In genomic region chr5:143405063-143405746, GRCh38 we compare ENCODE assay signal across 8 cellular contexts. TPM values are rescaled to one million over a fixed set of nuclear protein-coding genes. Genes with fewer than 3 reads are reported as not detected.
DNase-seq lines count a peak whose midpoint lies in the region; ATAC-seq and TF ChIP-seq lines count a peak whose summit lies in the region.

No MANE protein-coding gene starts in this region.

- peak overlapping the region; percentile 85 to 93 for H3K4me3 Mint-ChIP-seq in effector memory CD8-positive, alpha-beta T cell

- H3K27me3 Mint-ChIP-seq in effector memory CD8-positive, alpha-beta T cell, result peaks cover 0 to 6% of the 10 kb centered on the region in 2 donors

- DNase-seq in Ammon's horn (ENCODE audit: low spot score), result peak; percentile 90
- DNase-seq in NCI-H82 (lab: John Stamatoyannopoulos, UW), result peak; percentile 87
- DNase-seq in activated CD8-positive, alpha-beta memory T cell treated with anti-CD3 and anti-CD28 coated beads for 4 hours (ENCODE audit: low read depth in 2 of 2), result peak; percentile 71 to 78
- DNase-seq in effector memory CD8-positive, alpha-beta T cell, result peak; percentile 88 to 93 (median 90)
- DNase-seq in mesenteric fat pad (ENCODE audit: low spot score), result peak; percentile 96
- peak; percentile 74 for DNase-seq in stimulated activated CD8-positive, alpha-beta memory T cell treated with anti-CD3 and anti-CD28 coated beads, Interleukin-15, amount 100 ng/mL, for 1 hour (ENCODE audit: low read depth)

- peaks cover 22 to 29% of the 10 kb centered on the region in 2 donors for H3K4me1 Mint-ChIP-seq in effector memory CD8-positive, alpha-beta T cell (ENCODE audit: low read depth in 2 of 2)

- H3K27ac Mint-ChIP-seq in effector memory CD8-positive, alpha-beta T cell, result peak overlapping the region; percentile 95 to 99

- H3K9me3 Mint-ChIP-seq in effector memory CD8-positive, alpha-beta T cell, result no peaks in the 10 kb centered on the region

- peaks cover 46% of the 10 kb centered on the region for H3K36me3 Mint-ChIP-seq in effector memory CD8-positive, alpha-beta T cell (ENCODE audit: insufficient read depth)

- ATAC-seq in HG03439 (IDR thresholded peaks at IDR 0.05; ENCODE audit: unreplicated experiment), result peak; percentile 30
- ATAC-seq in effector memory CD8-positive, alpha-beta T cell (replicated peaks), result peak; percentile 42

- peak; percentile 88 for TF ChIP-seq POLR2A in GM19099 (IDR thresholded peaks at IDR 0.05; ENCODE audit: extremely low read depth, insufficient read length, low read depth)

RNA-seq across cellular contexts. Expression of gene NR3C1, which starts 1.7 kb away (rescaled TPM):
- 116 TPM for total RNA-seq in mesenteric fat pad

Comparison
In these comparisons a context has a peak if more than half of its experiments do, and no peak if none do; other contexts are left out.
1. Peak in every context shown above with its lines: DNase-seq and ATAC-seq.